9 cellular contexts compared by ENCODE assay signal in the genomic region with DNA sequence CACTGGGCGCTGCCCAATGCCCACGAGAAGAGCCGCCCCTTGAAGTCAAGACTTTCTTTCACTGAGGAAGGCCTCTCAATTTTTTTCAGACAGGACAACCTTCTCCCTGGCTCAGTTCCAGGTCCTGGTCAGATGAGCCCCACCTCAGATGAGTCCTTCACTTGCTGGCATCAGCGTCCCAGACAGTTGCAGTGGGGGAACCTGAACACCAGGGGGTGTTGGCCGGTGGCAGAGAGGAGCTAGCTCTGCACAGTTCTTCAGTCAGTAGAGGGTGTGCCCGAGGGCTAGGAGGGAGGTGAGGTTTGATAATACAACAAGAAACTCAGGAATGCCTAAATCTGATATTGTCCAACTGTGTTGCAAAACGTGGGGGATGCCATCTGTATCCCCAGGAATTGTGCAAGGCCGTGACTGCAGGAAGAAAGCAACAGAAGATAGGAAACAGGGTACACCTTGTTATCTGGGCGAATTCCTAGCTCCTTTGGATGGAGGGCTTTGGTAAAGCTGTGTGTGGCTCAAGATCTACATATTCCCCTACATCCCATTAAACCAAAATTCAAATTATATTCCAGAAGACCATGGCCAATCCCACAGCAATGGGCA. TPM values are rescaled to one million over a fixed set of nuclear protein-coding genes. Genes with fewer than 3 reads are reported as not detected.
DNase-seq lines count a peak whose midpoint lies in the region; ATAC-seq and TF ChIP-seq lines count a peak whose summit lies in the region.
"Had no signal": no experiment of that assay in that cellular context is flagged by ENCODE, and none has a peak within 500 bp of the region (broad histone marks: within the 10 kb centered on the region; RNA-seq: fewer than 3 reads in every experiment).

No MANE protein-coding gene starts in this region.

- no peak overlapping the region for H3K56ac ChIP-seq in H9 (ENCODE audit: insufficient read length, low read depth, low read length)

- H3K14ac ChIP-seq in H9 (ENCODE audit: insufficient read depth, low read length), result no peak overlapping the region

- H3K27me3 ChIP-seq in H9 (ENCODE audit: insufficient read depth, low read length) (no peaks in the 10 kb centered on the region), RWPE2 (ENCODE audit: insufficient read depth, poor library complexity, severe bottlenecking) (no peaks in the 10 kb centered on the region)

- no peaks in the 10 kb centered on the region for H3K23me2 ChIP-seq in H9 (ENCODE audit: insufficient read length, low read depth, low read length, poor library complexity, severe bottlenecking)

- no peaks in the 10 kb centered on the region for H3K36me3 ChIP-seq in RWPE2 (ENCODE audit: low read depth)

- H3K36me3 Mint-ChIP-seq in H9 (ENCODE audit: insufficient read depth in 1 of 3, low read depth in 3 of 3), result peaks cover 6 to 16% (median 11%) of the 10 kb centered on the region in 3 experiments; a peak in 5 of 7 replicates

- no peak overlapping the region for H4K91ac ChIP-seq in H9 (ENCODE audit: insufficient read length, low read depth, low read length)

- H3K23ac ChIP-seq in H9 (ENCODE audit: insufficient read length, low read depth, low read length), result no peak overlapping the region

- H3K79me1 ChIP-seq in H9 (ENCODE audit: insufficient read depth, low read depth, low read length, poor library complexity, severe bottlenecking), result no peaks in the 10 kb centered on the region

- H3K4me1 Mint-ChIP-seq in H9, result no peaks in the 10 kb centered on the region

- no peak overlapping the region for H3T11ph ChIP-seq in H9 (ENCODE audit: low read length)

- no peak overlapping the region for H2BK20ac ChIP-seq in H9 (ENCODE audit: low read depth, low read length, poor library complexity, severe bottlenecking)

- H3K18ac ChIP-seq in H9 (ENCODE audit: insufficient read length, low read depth, low read length), result no peak overlapping the region

- no peak overlapping the region for H3K27ac Mint-ChIP-seq in H9
- H3K27ac Mint-ChIP-seq: stimulated activated naive CD8-positive, alpha-beta T cell treated with anti-CD3 and anti-CD28 coated beads, Interleukin-15, Interleukin-2, amounts not matched to agents 100 ng/mL and 50 ng/mL, for 24 hours had no signal

- H3K9ac ChIP-seq in H9 (ENCODE audit: extremely low read depth, insufficient read length, low read length), result no peak overlapping the region

- H4K5ac ChIP-seq in H9 (ENCODE audit: insufficient read length, low read depth, low read length), result no peak overlapping the region

- H3K9me3 Mint-ChIP-seq in H9, result peaks cover 19 to 33% of the 10 kb centered on the region in 2 experiments

- H3K27me3 Mint-ChIP-seq in H9 (ENCODE audit: low read depth), result peaks cover 8% of the 10 kb centered on the region

- H3K9me3 ChIP-seq in H9 (ENCODE audit: control insufficient read depth, low read depth, low read length) (peaks cover 13% of the 10 kb centered on the region), RWPE2 (ENCODE audit: severe bottlenecking) (peaks cover 7% of the 10 kb centered on the region)

- H2BK5ac ChIP-seq in H9 (ENCODE audit: insufficient read length, low read length), result no peak overlapping the region

- no peak overlapping the region for H3K27ac ChIP-seq in H9 (ENCODE audit: insufficient read length, low read depth, low read length)
- no peak overlapping the region for H3K27ac ChIP-seq in RWPE2 (ENCODE audit: poor library complexity, severe bottlenecking)

- no peaks in the 10 kb centered on the region for H3K79me2 ChIP-seq in H9 (ENCODE audit: insufficient read depth, low read length)

- H2AK5ac ChIP-seq in H9 (ENCODE audit: insufficient read length, low read length), result no peak overlapping the region

- ATAC-seq in RWPE2 (ENCODE audit: low read depth) (no peak), GM19324 (IDR thresholded peaks at IDR 0.05; ENCODE audit: low FRiP score, unreplicated experiment) (no peak)

- no peaks in the 10 kb centered on the region for H4K20me1 ChIP-seq in H9 (ENCODE audit: control insufficient read depth, insufficient read depth, insufficient read length)

- no peak overlapping the region for H3K4me2 ChIP-seq in H9 (ENCODE audit: insufficient read depth, insufficient read length, low read length)

- H3K4me1 ChIP-seq in H9 (ENCODE audit: insufficient read depth, low read length) (no peaks in the 10 kb centered on the region), RWPE2 (ENCODE audit: insufficient read depth, poor library complexity, severe bottlenecking) (no peaks in the 10 kb centered on the region)

- H2BK120ac ChIP-seq in H9 (ENCODE audit: low read depth, low read length, poor library complexity, severe bottlenecking), result no peak overlapping the region

- H3K4ac ChIP-seq in H9 (ENCODE audit: low read depth, low read length), result no peak overlapping the region

- no peak overlapping the region for H3K4me3 Mint-ChIP-seq in H9
- H3K4me3 Mint-ChIP-seq: stimulated activated naive CD8-positive, alpha-beta T cell treated with anti-CD3 and anti-CD28 coated beads, Interleukin-15, Interleukin-2, amounts not matched to agents 100 ng/mL and 50 ng/mL, for 24 hours had no signal

- H4K8ac ChIP-seq in H9 (replicated peaks; ENCODE audit: insufficient read length, low read depth, low read length), result no peak overlapping the region

- no peak overlapping the region for H2AFZ ChIP-seq in H9 (ENCODE audit: low read length)

- no peak overlapping the region for H2BK15ac ChIP-seq in H9 (ENCODE audit: low read depth, low read length)

- DNase-seq in COLO668 (lab: John Stamatoyannopoulos, UW; ENCODE audit: unreplicated experiment) (peak; percentile 17), H9 (peak; percentile 73), RWPE2 (ENCODE audit: low spot score) (no peak), iPS-NIHi11 (ENCODE audit: low spot score) (peak; percentile 67), dedifferentiated amniotic fluid mesenchymal stem cell (ENCODE audit: extremely low spot score) (no peak)
- peak; percentile 84 for DNase-seq in activated naive CD4-positive, alpha-beta T cell treated with Interleukin-2 at 50 U/mL for 16 hours
- peak; percentile 34 to 67 (median 42) for DNase-seq in stimulated activated CD4-positive, alpha-beta T cell treated with anti-CD3 and anti-CD28 coated beads, TNF-alpha, amount 100 ng/mL, for 1 hour (ENCODE audit: low read depth in 3 of 3, low spot score in 1 of 3)

- H3K4me3 ChIP-seq in RWPE2 (ENCODE audit: severe bottlenecking), result no peak overlapping the region

- peak; percentile 79 for TF ChIP-seq CTCF in H9 (conservative IDR thresholded peaks at IDR 0.05)
- peak; percentile 39 for TF ChIP-seq CTCF in RWPE2 (IDR thresholded peaks at IDR 0.05; ENCODE audit: poor library complexity, severe bottlenecking)

- WGBS in H9 (ENCODE audit: extremely low coverage, insufficient read length, low lambda C conversion rate), result no CpG with 5 or more reads among the region's 9 CpGs

- H2BK12ac ChIP-seq in H9 (ENCODE audit: insufficient read length, low read depth, low read length), result no peak overlapping the region

RNA-seq across cellular contexts. Expression of a gene that starts 34.3 kb away (rescaled TPM):
- total RNA-seq in H9 (2021), result not detected in 2 replicates

Comparison
In these comparisons a context has a peak if more than half of its experiments do, and no peak if none do; other contexts are left out.
1. DNase-seq: peak in COLO668 (single experiment), H9 (single experiment), activated naive CD4-positive, alpha-beta T cell treated with Interleukin-2 at 50 U/mL for 16 hours (single experiment), iPS-NIHi11 (single experiment) and stimulated activated CD4-positive, alpha-beta T cell treated with anti-CD3 and anti-CD28 coated beads, TNF-alpha, amount 100 ng/mL, for 1 hour (3 of 3); none in RWPE2 (single experiment) and dedifferentiated amniotic fluid mesenchymal stem cell (single experiment).